ENCODE assay signal across 8 cellular contexts in genomic region chr3:42804831-42805821, GRCh38. TPM values are rescaled to one million over a fixed set of nuclear protein-coding genes. Genes with fewer than 3 reads are reported as not detected.
DNase-seq lines count a peak whose midpoint lies in the region; ATAC-seq and TF ChIP-seq lines count a peak whose summit lies in the region.

No MANE protein-coding gene starts in this region.

- peak overlapping the region; percentile 94 for H3K9ac ChIP-seq in HCT116 (ENCODE audit: low read length)

- ATAC-seq in HCT116 (peak; percentile 33), activated B cell treated with CpG ODN at 0.5 μM for 24 hours (ENCODE audit: low read depth) (no peak), gastroesophageal sphincter (no peak), omental fat pad (ENCODE audit: low FRiP score) (peak; percentile 18)

- H3K79me2 ChIP-seq in DOHH2 (ENCODE audit: control insufficient read depth, low read length) (peaks cover 41% of the 10 kb centered on the region), HCT116 (ENCODE audit: insufficient read depth, low read length) (peaks cover 40% of the 10 kb centered on the region)

- H3K27ac ChIP-seq in DOHH2 (ENCODE audit: low read depth, low read length), result no peak overlapping the region
- peak overlapping the region; percentile 70; the same call in 1 of the 2 replicates for H3K27ac ChIP-seq in HCT116 (ENCODE audit: low read depth, low read length)
- H3K27ac ChIP-seq in gastroesophageal sphincter, result peak overlapping the region; percentile 85 to 99 (median 96)

- RAD21 ChIA-PET in HCT116 (lab: Charles Lee; ENCODE audit: low non-redundant PET in 1 of 2, low total read pairs in 2 of 2, uncharacterized antibody in 2 of 2, unreplicated experiment in 2 of 2), result no interaction called here

- no peaks in the 10 kb centered on the region for H3K9me2 ChIP-seq in DOHH2 (replicated peaks; ENCODE audit: control insufficient read depth, low read length)
- no peaks in the 10 kb centered on the region for H3K9me2 ChIP-seq in HCT116 (ENCODE audit: insufficient read depth)

- H3K4me2 ChIP-seq in DOHH2 (ENCODE audit: low read length), result peak overlapping the region; percentile 79
- peak overlapping the region; percentile 95 for H3K4me2 ChIP-seq in HCT116 (ENCODE audit: low read length)

- POLR2A ChIA-PET in HCT116 (lab: Charles Lee), result interaction anchor here (0.8 to 1.6 kb wide), 4 partner anchors 11 to 47 kb away, joined by 3 to 6 read pairs (median 4); no protein-coding TSS in a partner anchor
- POLR2A ChIA-PET in activated B cell treated with CpG ODN at 0.5 μM for 24 hours (lab: Charles Lee), result interaction anchor here (0.7 to 1.7 kb wide), 4 partner anchors 12 to 204 kb away, joined by 3 to 6 read pairs (median 3); partner anchors contain the start of gene NKTR

- H3K36me3 Mint-ChIP-seq in activated B cell treated with CpG ODN at 0.5 μM for 24 hours (ENCODE audit: low read depth), result peaks cover 8% of the 10 kb centered on the region

- H3K27me3 ChIP-seq in DOHH2 (ENCODE audit: control insufficient read depth, low read length) (peaks cover 17% of the 10 kb centered on the region), HCT116 (ENCODE audit: insufficient read depth, low read length) (no peaks in the 10 kb centered on the region), gastroesophageal sphincter (no peaks in the 10 kb centered on the region)

- H3K9me3 Mint-ChIP-seq in activated B cell treated with CpG ODN at 0.5 μM for 24 hours, result no peaks in the 10 kb centered on the region

- intact Hi-C loops in HCT116 (cut with micrococcal nuclease), result no loop called here
- intact Hi-C loops in activated B cell treated with CpG ODN at 0.5 μM for 24 hours (cut with micrococcal nuclease), result loop anchor here (1.0 to 10.0 kb wide), 6 partner anchors 24 to 480 kb away; partner anchors contain the start of genes CCDC13, POMGNT2 and SNRK

- peaks cover 8% of the 10 kb centered on the region for H3K27me3 Mint-ChIP-seq in activated B cell treated with CpG ODN at 0.5 μM for 24 hours

- H3K4me3 Mint-ChIP-seq in activated B cell treated with CpG ODN at 0.5 μM for 24 hours, result peak overlapping the region; percentile 97

- TF ChIP-seq CTCF in DOHH2 (IDR thresholded peaks at IDR 0.05; ENCODE audit: low read depth, low read length, poor library complexity, severe bottlenecking) (no peak), HCT116 (IDR thresholded peaks at IDR 0.05 in 2 of 3, conservative IDR thresholded peaks at IDR 0.05 in 1 of 3; ENCODE audit: borderline replicate concordance in 1 of 3, insufficient read depth in 1 of 3, low read depth in 2 of 3, low read length in 2 of 3) (no peak), activated B cell treated with CpG ODN at 0.5 μM for 24 hours (IDR thresholded peaks at IDR 0.05) (no peak), gastroesophageal sphincter (IDR thresholded peaks at IDR 0.05) (peak in 1 of 4 experiments; percentile 8), omental fat pad (IDR thresholded peaks at IDR 0.05) (no peak)

- BruUV-seq in HCT116 (replicated peaks; lab: Mats Ljungman, UMichigan), result TSS peak; percentile 88

- H3K4me1 Mint-ChIP-seq in activated B cell treated with CpG ODN at 0.5 μM for 24 hours, result peaks cover 39% of the 10 kb centered on the region

- no peak overlapping the region for H2AFZ ChIP-seq in HCT116 (ENCODE audit: low read depth, low read length, poor library complexity, severe bottlenecking)

- TF ChIP-seq RAD21 in HCT116 (IDR thresholded peaks at IDR 0.05; ENCODE audit: low read depth), result no peak

- WGBS in gastroesophageal sphincter (ENCODE audit: low coverage in 1 of 2), 2 donors, result 26 to 37% methylated on average over 4 to 11 of the region's 36 CpGs

- H3K4me3 ChIP-seq in DOHH2 (ENCODE audit: low read length) (peak overlapping the region; percentile 95), HCT116 (replicated peaks in 1 of 2; ENCODE audit: low read depth in 1 of 2, low read length in 2 of 2) (peak overlapping the region; percentile 88 to 98), gastroesophageal sphincter (peak overlapping the region; percentile 68 to 76)

- H3K4me1 ChIP-seq in DOHH2 (ENCODE audit: control insufficient read depth, low read length), result peaks cover 33% of the 10 kb centered on the region
- peaks cover 0 to 15% of the 10 kb centered on the region in 2 experiments; a peak in 2 of 4 replicates for H3K4me1 ChIP-seq in HCT116 (ENCODE audit: control insufficient read depth in 1 of 2, insufficient read depth in 2 of 2, low read length in 2 of 2)
- H3K4me1 ChIP-seq in gastroesophageal sphincter, result peaks cover 12 to 44% (median 15%) of the 10 kb centered on the region in 3 donors

- H3K9me3 ChIP-seq in DOHH2 (ENCODE audit: control insufficient read depth, insufficient read depth, low read length) (no peaks in the 10 kb centered on the region), HCT116 (ENCODE audit: control insufficient read depth in 1 of 2, insufficient read depth in 1 of 2, low read depth in 1 of 2, low read length in 2 of 2) (no peaks in the 10 kb centered on the region), gastroesophageal sphincter (no peaks in the 10 kb centered on the region)

- H3K27ac Mint-ChIP-seq in activated B cell treated with CpG ODN at 0.5 μM for 24 hours, result peak overlapping the region; percentile 87

- CTCF ChIA-PET in HCT116 (lab: Charles Lee) (interaction anchor here (1.1 to 2.9 kb wide), 2 partner anchors 25 to 26 kb away, joined by 3 to 11 read pairs; no protein-coding TSS in a partner anchor), activated B cell treated with CpG ODN at 0.5 μM for 24 hours (lab: Charles Lee) (no interaction called here)

- H3K36me3 ChIP-seq in DOHH2 (ENCODE audit: control insufficient read depth, low read length), result peaks cover 21% of the 10 kb centered on the region
- H3K36me3 ChIP-seq in HCT116 (ENCODE audit: control insufficient read depth in 1 of 2, insufficient read depth in 2 of 2, low read length in 2 of 2), result no peaks in the 10 kb centered on the region
- no peaks in the 10 kb centered on the region for H3K36me3 ChIP-seq in gastroesophageal sphincter

- peaks cover 18% of the 10 kb centered on the region; the same call in 1 of the 2 replicates for H4K20me1 ChIP-seq in DOHH2 (ENCODE audit: control insufficient read depth, insufficient read depth, low read depth, low read length)
- H4K20me1 ChIP-seq in HCT116 (ENCODE audit: insufficient read depth), result no peaks in the 10 kb centered on the region

- no peak for DNase-seq in HCT116 (ENCODE audit: low read depth, low spot score)
- DNase-seq in activated B cell treated with CpG ODN at 0.5 μM for 24 hours, result no peak
- no peak for DNase-seq in omental fat pad (ENCODE audit: low spot score)
- no peak for DNase-seq in NCI-H1694 treated with DMSO at 0.1 percent for 48 hours (lab: John Stamatoyannopoulos, UW)
- DNase-seq in occipital lobe (lab: John Stamatoyannopoulos, UW), result no peak
- no peak for DNase-seq in effector CD4-positive, alpha-beta T cell

- TF ChIP-seq EP300 in gastroesophageal sphincter (IDR thresholded peaks at IDR 0.05), result peak; percentile 51

- TF ChIP-seq POLR2A in HCT116 (IDR thresholded peaks at IDR 0.05; ENCODE audit: borderline replicate concordance, extremely low read depth, insufficient read depth, insufficient read length), result no peak
- no peak for TF ChIP-seq POLR2A in gastroesophageal sphincter (IDR thresholded peaks at IDR 0.05)

- H3F3A ChIP-seq in DOHH2 (ENCODE audit: control insufficient read depth, insufficient read depth), result no peaks in the 10 kb centered on the region

TF ChIP-seq in HCT116, 20 proteins besides CTCF, POLR2A, EP300 and RAD21 (continues in another document):
- TF ChIP-seq CEBPB (IDR thresholded peaks at IDR 0.05; ENCODE audit: low read depth) (no peak), JUND (IDR thresholded peaks at IDR 0.05) (no peak), REST (IDR thresholded peaks at IDR 0.05; ENCODE audit: low read depth) (no peak), EZH2 (IDR thresholded peaks at IDR 0.05) (no peak), ELF1 (IDR thresholded peaks at IDR 0.05; ENCODE audit: borderline replicate concordance, low read depth) (no peak), ZNF274 (IDR thresholded peaks at IDR 0.05; ENCODE audit: low read depth, low read length) (no peak)

RNA-seq across cellular contexts. Expression of gene HIGD1A, which starts 0.8 kb away (rescaled TPM):
- 71.2 TPM for total RNA-seq in HCT116 (2021; ENCODE audit: unreplicated experiment)
- 31.4 and 58.3 TPM in 2 replicates for polyA plus RNA-seq in HCT116 (2012)
- total RNA-seq in activated B cell treated with CpG ODN at 0.5 μM for 24 hours, result 35.9 and 38.2 TPM in 2 replicates
- 100 to 1,000 TPM; 173 to 657 (median 393) TPM for total RNA-seq in gastroesophageal sphincter
- 100 to 1,000 TPM; 142 to 195 (median 179) TPM for total RNA-seq in omental fat pad
- total RNA-seq in occipital lobe, result 117 TPM

RNA-seq across cellular contexts. Expression of gene ACKR2, which starts 4.1 kb away (rescaled TPM):
- total RNA-seq in HCT116 (2021; ENCODE audit: unreplicated experiment) (0.76 TPM), activated B cell treated with CpG ODN at 0.5 μM for 24 hours (0.22 and 0.76 TPM in 2 replicates), gastroesophageal sphincter (1 to 10 TPM; 5.9 to 9.3 (median 7.4) TPM), omental fat pad (10 to 100 TPM in 1 of 4 donors, 1 to 10 TPM in 3; 2.6 to 12.4 (median 7.5) TPM), occipital lobe (0.16 TPM)
- 0.16 and 0.24 TPM in 2 replicates for polyA plus RNA-seq in HCT116 (2012)

RNA-seq across cellular contexts. Expression of gene CCDC13, which starts 32.1 kb away (rescaled TPM):
- 2.3 TPM for total RNA-seq in HCT116 (2021; ENCODE audit: unreplicated experiment)
- 0.35 and 1.2 TPM in 2 replicates for polyA plus RNA-seq in HCT116 (2012)
- total RNA-seq in activated B cell treated with CpG ODN at 0.5 μM for 24 hours, result 1.7 and 1.9 TPM in 2 replicates
- total RNA-seq in gastroesophageal sphincter, result 1 to 10 TPM; 2.8 to 7.4 (median 5.6) TPM
- 1 to 10 TPM; 1.1 to 2.6 (median 1.9) TPM for total RNA-seq in omental fat pad
- total RNA-seq in occipital lobe, result 3.6 TPM

Comparison
In these comparisons a context has a peak if more than half of its experiments do, and no peak if none do; other contexts are left out.
1. ATAC-seq: peak in HCT116 (single experiment) and omental fat pad (single experiment); none in activated B cell treated with CpG ODN at 0.5 μM for 24 hours (single experiment) and gastroesophageal sphincter (single experiment).
2. Peak in every context shown above with its lines, with median percentiles within 50 percentile points of each other: H3K4me3 ChIP-seq.